Comparison of ENCODE assay signal across 8 cellular contexts in the genomic region with DNA sequence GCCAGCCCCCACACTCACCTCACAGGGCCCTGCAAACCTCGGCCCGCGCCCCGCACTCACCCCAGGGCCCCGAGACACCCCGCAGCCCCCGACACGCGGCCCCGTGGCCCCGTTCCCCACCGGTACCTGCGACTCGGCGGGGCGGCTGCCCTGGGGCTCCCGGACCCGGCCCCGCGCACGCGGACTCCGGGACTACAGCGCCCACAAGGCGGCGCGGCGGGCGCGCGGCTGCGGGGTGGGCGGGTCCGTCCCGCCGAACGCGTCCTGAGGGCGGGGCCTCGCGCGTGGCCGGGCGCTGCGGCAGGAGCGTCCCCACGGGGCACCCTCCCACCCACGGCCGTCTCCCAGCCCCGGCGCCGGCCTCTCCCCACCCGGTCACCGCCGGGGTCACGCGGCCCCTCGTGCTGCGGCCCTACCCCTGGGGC. TPM values are rescaled to one million over a fixed set of nuclear protein-coding genes. Genes with fewer than 3 reads are reported as not detected.
DNase-seq lines count a peak whose midpoint lies in the region; ATAC-seq and TF ChIP-seq lines count a peak whose summit lies in the region.

A gene (minus strand): TSS at position 199 of the 425 bp plus-strand sequence. CDS start 4,481 bp downstream, outside the sequence.

- H3K27me3 ChIP-seq in BJ (ENCODE audit: control insufficient read depth, insufficient read depth, low read length): peaks cover 4% of the 10 kb centered on the region; the same call in 1 of the 2 replicates
- no peaks in the 10 kb centered on the region for H3K27me3 ChIP-seq in HUES48 (ENCODE audit: control insufficient read depth, insufficient read depth, low read length)
- H3K27me3 ChIP-seq in adipocyte (replicated peaks; ENCODE audit: control insufficient read depth, insufficient read depth, low read length): peaks cover 2% of the 10 kb centered on the region
- no peaks in the 10 kb centered on the region for H3K27me3 ChIP-seq in psoas muscle (ENCODE audit: insufficient read depth in 3 of 3, low read length in 2 of 3)

- H3K27ac ChIP-seq in HUES48 (ENCODE audit: low read depth, low read length): no peak within 1 kb of the TSS
- peak within 1 kb of the TSS; percentile 30 for H3K27ac ChIP-seq in psoas muscle

- DNase-seq in BJ (ENCODE audit: low read depth) (no peak), T follicular helper cell (ENCODE audit: low read depth) (peak; percentile 57), adipocyte (ENCODE audit: low read depth) (peak; percentile 88), left ventricle myocardium superior (peak; percentile 90), psoas muscle (peak; percentile 77 to 78)

- no peaks in the 10 kb centered on the region; the same call in 1 of the 2 replicates for H3K36me3 ChIP-seq in BJ (ENCODE audit: control insufficient read depth, insufficient read depth, low read length)
- peaks cover 3% of the 10 kb centered on the region; the same call in 1 of the 2 replicates for H3K36me3 ChIP-seq in HUES48 (ENCODE audit: control insufficient read depth, insufficient read depth, low read length)
- H3K36me3 ChIP-seq in adipocyte (ENCODE audit: control insufficient read depth, insufficient read depth, low read length, severe bottlenecking): no peaks in the 10 kb centered on the region
- H3K36me3 ChIP-seq in psoas muscle (ENCODE audit: insufficient read depth in 1 of 2, low read depth in 1 of 2): no peaks in the 10 kb centered on the region

- ATAC-seq in left ventricle myocardium superior (peak; percentile 91), psoas muscle (peak; percentile 81 to 89 (median 86)), GM21360 (IDR thresholded peaks at IDR 0.05; ENCODE audit: unreplicated experiment) (no peak)

- TF ChIP-seq CTCF in BJ (IDR thresholded peaks at IDR 0.05; ENCODE audit: insufficient read depth, low read depth, low read length): 0 out of 2 replicates have a peak, but pooled peaks have one; percentile 10
- peak; percentile 41 for TF ChIP-seq CTCF in psoas muscle (IDR thresholded peaks at IDR 0.05)

- POLR2A ChIA-PET in BJ (lab: Charles Lee): no interaction called here

- 0 out of 2 replicates have a peak, but pooled peaks cover 5% of the 10 kb centered on the region for H3K4me1 ChIP-seq in HUES48 (ENCODE audit: control insufficient read depth, insufficient read depth, low read length)
- peaks cover 18% of the 10 kb centered on the region for H3K4me1 ChIP-seq in adipocyte (ENCODE audit: control insufficient read depth, insufficient read depth, low read length)
- H3K4me1 ChIP-seq in psoas muscle: peaks cover 5% of the 10 kb centered on the region

- H3K9me3 ChIP-seq in HUES48 (ENCODE audit: control insufficient read depth, insufficient read depth, low read length) (no peaks in the 10 kb centered on the region), adipocyte (ENCODE audit: control insufficient read depth, low read length) (no peaks in the 10 kb centered on the region), psoas muscle (no peaks in the 10 kb centered on the region)

- CTCF ChIA-PET in BJ (lab: Yijun Ruan, JAX): no interaction called here

- H3K4me3 ChIP-seq in BJ (ENCODE audit: low read depth, low read length): peak within 1 kb of the TSS; percentile 62
- peak within 1 kb of the TSS; percentile 72 for H3K4me3 ChIP-seq in HUES48 (ENCODE audit: low read depth, low read length)
- peak within 1 kb of the TSS; percentile 68 for H3K4me3 ChIP-seq in adipocyte (ENCODE audit: low read length)
- H3K4me3 ChIP-seq in psoas muscle: peak within 1 kb of the TSS; percentile 72

- WGBS in psoas muscle, 3 donors: 0 to 5% (median 1%) methylated on average over 18 to 59 of the region's 59 CpGs

- intact Hi-C loops in left ventricle myocardium superior (cut with micrococcal nuclease) (no loop called here), psoas muscle (cut with DNase I) (no loop called here)

- peak within 1 kb of the TSS; percentile 48; the same call in 1 of the 2 replicates for H3K9ac ChIP-seq in HUES48 (ENCODE audit: low read depth, low read length)
- H3K9ac ChIP-seq in adipocyte (ENCODE audit: low read length): peak within 1 kb of the TSS; percentile 61

- TF ChIP-seq POLR2A in GM19193 (IDR thresholded peaks at IDR 0.05; ENCODE audit: extremely low read depth, insufficient read depth, insufficient read length): peak; percentile 41

RNA-seq across cellular contexts. Expression of the gene that starts here (rescaled TPM):
- polyA plus RNA-seq in BJ (2011; rRNA removed) (3.3 and 8.1 TPM in 2 replicates), psoas muscle (1 to 10 TPM; 2.3 to 3.8 (median 3.1) TPM)
- 2.3 and 2.5 TPM in 2 replicates for polyA minus RNA-seq in BJ (2011; rRNA and poly(A)+ RNA removed)
- total RNA-seq in left ventricle myocardium superior (7.6 TPM), psoas muscle (1 to 10 TPM; 1.4 to 2.8 (median 1.9) TPM)
